ENCODE assay signal across 1 cellular context in the genomic region with DNA sequence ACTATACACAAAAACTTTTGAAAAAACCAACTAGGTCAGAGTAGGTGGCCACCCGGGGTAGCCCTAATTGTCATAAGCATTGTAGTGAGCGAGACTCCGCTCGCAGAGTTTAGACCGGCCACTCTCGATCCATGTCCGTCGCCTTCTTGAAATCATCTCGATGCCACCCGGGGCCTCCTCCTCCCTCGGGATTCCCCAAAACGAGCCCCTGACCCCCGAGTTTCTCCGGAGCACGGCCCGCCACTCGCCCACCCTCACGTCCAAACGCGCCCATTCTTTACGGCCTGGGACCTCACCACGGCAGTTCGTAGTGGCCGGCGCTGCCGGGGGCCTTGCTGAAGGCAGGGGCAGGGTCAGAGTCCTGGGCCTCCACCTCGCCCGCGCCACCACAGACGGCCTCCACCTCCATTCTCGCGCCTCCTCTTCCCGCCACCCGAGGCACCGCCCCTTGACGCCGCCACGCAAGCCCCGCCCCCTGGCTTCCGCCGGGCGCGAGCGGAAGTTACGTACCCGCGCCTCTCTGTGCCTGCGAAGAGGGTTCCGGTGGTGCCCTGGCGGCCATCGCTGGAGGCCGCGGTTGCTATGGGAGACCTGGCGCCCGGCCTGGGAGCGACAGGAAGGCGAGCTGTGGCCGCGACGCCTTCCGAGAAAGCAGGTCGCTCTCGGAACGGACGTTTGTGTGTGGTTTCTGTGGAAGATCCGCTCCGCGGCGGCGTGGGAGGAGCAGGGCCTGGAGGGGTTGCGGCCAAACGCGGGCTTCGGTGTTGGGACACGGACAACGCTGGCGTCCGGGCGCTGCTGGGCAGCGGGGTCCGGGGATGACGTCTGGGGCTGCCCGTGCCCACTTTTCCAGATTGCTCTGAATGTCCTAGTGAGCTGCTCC.
TF ChIP-seq lines count a peak whose summit lies in the region.

A gene (minus strand): TSS at position 425 of the 883 bp plus-strand sequence. CDS start 16 bp downstream, at position 409.

TF ChIP-seq in HepG2, 621 proteins besides CTCF, POLR2A, EP300 and RAD21 (continued from another document and continues in another):
- TF ChIP-seq SMARCC2 (IDR thresholded peaks at IDR 0.05), result no peak
- peak; percentile 65 for TF ChIP-seq HCFC1 (IDR thresholded peaks at IDR 0.05; ENCODE audit: low read depth, low read length)
- no peak for TF ChIP-seq RBAK (CRISPR knock-in tag; IDR thresholded peaks at IDR 0.05)
- TF ChIP-seq ZSCAN31 (CRISPR knock-in tag; IDR thresholded peaks at IDR 0.05; ENCODE audit: low read depth), result peak; percentile 90
- TF ChIP-seq KLF16 (CRISPR knock-in tag; IDR thresholded peaks at IDR 0.05), result peak in 1 of 2 experiments; percentile 79; a peak in 1 of 4 replicates
- peak; percentile 59; the same call in 1 of the 2 replicates for TF ChIP-seq ARID2 (CRISPR knock-in tag; IDR thresholded peaks at IDR 0.05; ENCODE audit: borderline replicate concordance)
- no peak for TF ChIP-seq ZNF530 (CRISPR knock-in tag; IDR thresholded peaks at IDR 0.05; ENCODE audit: low read depth)
- no peak for TF ChIP-seq PRPF4 (IDR thresholded peaks at IDR 0.05; ENCODE audit: low read depth, low read length, poor library complexity, severe bottlenecking)
- TF ChIP-seq BCL6 (CRISPR knock-in tag; IDR thresholded peaks at IDR 0.05), result peak; percentile 61
- TF ChIP-seq DPF2 (CRISPR knock-in tag; IDR thresholded peaks at IDR 0.05; ENCODE audit: borderline replicate concordance, low read depth), result peak; percentile 44; the same call in 1 of the 2 replicates
- peak; percentile 88 for TF ChIP-seq PAWR (CRISPR knock-in tag; IDR thresholded peaks at IDR 0.05; ENCODE audit: borderline replicate concordance)
- peak; percentile 79; the same call in 1 of the 2 replicates for TF ChIP-seq MIER3 (CRISPR knock-in tag; IDR thresholded peaks at IDR 0.05; ENCODE audit: borderline replicate concordance)
- 0 out of 2 replicates have a peak, but pooled peaks have one; percentile 28 for TF ChIP-seq GFI1 (CRISPR knock-in tag; IDR thresholded peaks at IDR 0.05; ENCODE audit: borderline replicate concordance)
- peak; percentile 77; the same call in 1 of the 2 replicates for TF ChIP-seq ZNF556 (CRISPR knock-in tag; IDR thresholded peaks at IDR 0.05; ENCODE audit: borderline replicate concordance)
- no peak for TF ChIP-seq ZNF225 (CRISPR knock-in tag; IDR thresholded peaks at IDR 0.05)
- peak; percentile 68; the same call in 1 of the 2 replicates for TF ChIP-seq ZNF775 (CRISPR knock-in tag; IDR thresholded peaks at IDR 0.05; ENCODE audit: borderline replicate concordance)
- TF ChIP-seq ZNF33B (CRISPR knock-in tag; IDR thresholded peaks at IDR 0.05), result peak; percentile 43; the same call in 1 of the 2 replicates
- TF ChIP-seq SNRNP70 (IDR thresholded peaks at IDR 0.05; ENCODE audit: low read depth, low read length), result no peak
- TF ChIP-seq, protein P1, sequence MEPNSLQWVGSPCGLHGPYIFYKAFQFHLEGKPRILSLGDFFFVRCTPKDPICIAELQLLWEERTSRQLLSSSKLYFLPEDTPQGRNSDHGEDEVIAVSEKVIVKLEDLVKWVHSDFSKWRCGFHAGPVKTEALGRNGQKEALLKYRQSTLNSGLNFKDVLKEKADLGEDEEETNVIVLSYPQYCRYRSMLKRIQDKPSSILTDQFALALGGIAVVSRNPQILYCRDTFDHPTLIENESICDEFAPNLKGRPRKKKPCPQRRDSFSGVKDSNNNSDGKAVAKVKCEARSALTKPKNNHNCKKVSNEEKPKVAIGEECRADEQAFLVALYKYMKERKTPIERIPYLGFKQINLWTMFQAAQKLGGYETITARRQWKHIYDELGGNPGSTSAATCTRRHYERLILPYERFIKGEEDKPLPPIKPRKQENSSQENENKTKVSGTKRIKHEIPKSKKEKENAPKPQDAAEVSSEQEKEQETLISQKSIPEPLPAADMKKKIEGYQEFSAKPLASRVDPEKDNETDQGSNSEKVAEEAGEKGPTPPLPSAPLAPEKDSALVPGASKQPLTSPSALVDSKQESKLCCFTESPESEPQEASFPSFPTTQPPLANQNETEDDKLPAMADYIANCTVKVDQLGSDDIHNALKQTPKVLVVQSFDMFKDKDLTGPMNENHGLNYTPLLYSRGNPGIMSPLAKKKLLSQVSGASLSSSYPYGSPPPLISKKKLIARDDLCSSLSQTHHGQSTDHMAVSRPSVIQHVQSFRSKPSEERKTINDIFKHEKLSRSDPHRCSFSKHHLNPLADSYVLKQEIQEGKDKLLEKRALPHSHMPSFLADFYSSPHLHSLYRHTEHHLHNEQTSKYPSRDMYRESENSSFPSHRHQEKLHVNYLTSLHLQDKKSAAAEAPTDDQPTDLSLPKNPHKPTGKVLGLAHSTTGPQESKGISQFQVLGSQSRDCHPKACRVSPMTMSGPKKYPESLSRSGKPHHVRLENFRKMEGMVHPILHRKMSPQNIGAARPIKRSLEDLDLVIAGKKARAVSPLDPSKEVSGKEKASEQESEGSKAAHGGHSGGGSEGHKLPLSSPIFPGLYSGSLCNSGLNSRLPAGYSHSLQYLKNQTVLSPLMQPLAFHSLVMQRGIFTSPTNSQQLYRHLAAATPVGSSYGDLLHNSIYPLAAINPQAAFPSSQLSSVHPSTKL (CRISPR knock-in tag; IDR thresholded peaks at IDR 0.05), result peak; percentile 35; the same call in 1 of the 2 replicates
- TF ChIP-seq JARID2 (CRISPR knock-in tag; IDR thresholded peaks at IDR 0.05; ENCODE audit: insufficient replicate concordance), result peak; percentile 48
- TF ChIP-seq TGIF2 (CRISPR knock-in tag; IDR thresholded peaks at IDR 0.05), result no peak
- TF ChIP-seq ZBTB8A (CRISPR knock-in tag; IDR thresholded peaks at IDR 0.05; ENCODE audit: borderline replicate concordance, low read depth), result no peak; the same call in 1 of the 2 replicates
- TF ChIP-seq ZNF720 (CRISPR knock-in tag; IDR thresholded peaks at IDR 0.05), result no peak
- TF ChIP-seq KLF11 (CRISPR knock-in tag; IDR thresholded peaks at IDR 0.05), result peak; percentile 75; the same call in 1 of the 2 replicates
- no peak; the same call in 1 of the 2 replicates for TF ChIP-seq ZNF773 (CRISPR knock-in tag; IDR thresholded peaks at IDR 0.05; ENCODE audit: borderline replicate concordance)
- TF ChIP-seq ZNF10 (CRISPR knock-in tag; IDR thresholded peaks at IDR 0.05; ENCODE audit: borderline replicate concordance, low read depth), result no peak
- no peak for TF ChIP-seq ZNF296 (CRISPR knock-in tag; conservative IDR thresholded peaks at IDR 0.05)
- peak; percentile 50 for TF ChIP-seq AHR (CRISPR knock-in tag; IDR thresholded peaks at IDR 0.05)
- peak; percentile 47; the same call in 1 of the 2 replicates for TF ChIP-seq CBX5 (CRISPR knock-in tag; IDR thresholded peaks at IDR 0.05; ENCODE audit: borderline replicate concordance)
- TF ChIP-seq CC2D1A (CRISPR knock-in tag; IDR thresholded peaks at IDR 0.05), result no peak
- TF ChIP-seq CBX2 (IDR thresholded peaks at IDR 0.05; ENCODE audit: low read depth, low read length), result no peak
- no peak for TF ChIP-seq CBX2 (CRISPR knock-in tag; IDR thresholded peaks at IDR 0.05; ENCODE audit: low read depth)
- TF ChIP-seq, protein P2, sequence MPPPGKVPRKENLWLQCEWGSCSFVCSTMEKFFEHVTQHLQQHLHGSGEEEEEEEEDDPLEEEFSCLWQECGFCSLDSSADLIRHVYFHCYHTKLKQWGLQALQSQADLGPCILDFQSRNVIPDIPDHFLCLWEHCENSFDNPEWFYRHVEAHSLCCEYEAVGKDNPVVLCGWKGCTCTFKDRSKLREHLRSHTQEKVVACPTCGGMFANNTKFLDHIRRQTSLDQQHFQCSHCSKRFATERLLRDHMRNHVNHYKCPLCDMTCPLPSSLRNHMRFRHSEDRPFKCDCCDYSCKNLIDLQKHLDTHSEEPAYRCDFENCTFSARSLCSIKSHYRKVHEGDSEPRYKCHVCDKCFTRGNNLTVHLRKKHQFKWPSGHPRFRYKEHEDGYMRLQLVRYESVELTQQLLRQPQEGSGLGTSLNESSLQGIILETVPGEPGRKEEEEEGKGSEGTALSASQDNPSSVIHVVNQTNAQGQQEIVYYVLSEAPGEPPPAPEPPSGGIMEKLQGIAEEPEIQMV (CRISPR knock-in tag; IDR thresholded peaks at IDR 0.05; ENCODE audit: low read depth), result peak; percentile 46; the same call in 1 of the 2 replicates
- TF ChIP-seq, protein P3, sequence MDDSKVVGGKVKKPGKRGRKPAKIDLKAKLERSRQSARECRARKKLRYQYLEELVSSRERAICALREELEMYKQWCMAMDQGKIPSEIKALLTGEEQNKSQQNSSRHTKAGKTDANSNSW (CRISPR knock-in tag; IDR thresholded peaks at IDR 0.05; ENCODE audit: borderline replicate concordance), result no peak
- peak; percentile 71 for TF ChIP-seq RXRB (CRISPR knock-in tag; IDR thresholded peaks at IDR 0.05; ENCODE audit: borderline replicate concordance)
- TF ChIP-seq, protein P4, sequence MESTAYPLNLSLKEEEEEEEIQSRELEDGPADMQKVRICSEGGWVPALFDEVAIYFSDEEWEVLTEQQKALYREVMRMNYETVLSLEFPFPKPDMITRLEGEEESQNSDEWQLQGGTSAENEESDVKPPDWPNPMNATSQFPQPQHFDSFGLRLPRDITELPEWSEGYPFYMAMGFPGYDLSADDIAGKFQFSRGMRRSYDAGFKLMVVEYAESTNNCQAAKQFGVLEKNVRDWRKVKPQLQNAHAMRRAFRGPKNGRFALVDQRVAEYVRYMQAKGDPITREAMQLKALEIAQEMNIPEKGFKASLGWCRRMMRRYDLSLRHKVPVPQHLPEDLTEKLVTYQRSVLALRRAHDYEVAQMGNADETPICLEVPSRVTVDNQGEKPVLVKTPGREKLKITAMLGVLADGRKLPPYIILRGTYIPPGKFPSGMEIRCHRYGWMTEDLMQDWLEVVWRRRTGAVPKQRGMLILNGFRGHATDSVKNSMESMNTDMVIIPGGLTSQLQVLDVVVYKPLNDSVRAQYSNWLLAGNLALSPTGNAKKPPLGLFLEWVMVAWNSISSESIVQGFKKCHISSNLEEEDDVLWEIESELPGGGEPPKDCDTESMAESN (CRISPR knock-in tag; conservative IDR thresholded peaks at IDR 0.05), result no peak; the same call in none of the 2 replicates
- TF ChIP-seq GATAD2A (CRISPR knock-in tag; IDR thresholded peaks at IDR 0.05), result peak; percentile 63
- TF ChIP-seq, protein P5, sequence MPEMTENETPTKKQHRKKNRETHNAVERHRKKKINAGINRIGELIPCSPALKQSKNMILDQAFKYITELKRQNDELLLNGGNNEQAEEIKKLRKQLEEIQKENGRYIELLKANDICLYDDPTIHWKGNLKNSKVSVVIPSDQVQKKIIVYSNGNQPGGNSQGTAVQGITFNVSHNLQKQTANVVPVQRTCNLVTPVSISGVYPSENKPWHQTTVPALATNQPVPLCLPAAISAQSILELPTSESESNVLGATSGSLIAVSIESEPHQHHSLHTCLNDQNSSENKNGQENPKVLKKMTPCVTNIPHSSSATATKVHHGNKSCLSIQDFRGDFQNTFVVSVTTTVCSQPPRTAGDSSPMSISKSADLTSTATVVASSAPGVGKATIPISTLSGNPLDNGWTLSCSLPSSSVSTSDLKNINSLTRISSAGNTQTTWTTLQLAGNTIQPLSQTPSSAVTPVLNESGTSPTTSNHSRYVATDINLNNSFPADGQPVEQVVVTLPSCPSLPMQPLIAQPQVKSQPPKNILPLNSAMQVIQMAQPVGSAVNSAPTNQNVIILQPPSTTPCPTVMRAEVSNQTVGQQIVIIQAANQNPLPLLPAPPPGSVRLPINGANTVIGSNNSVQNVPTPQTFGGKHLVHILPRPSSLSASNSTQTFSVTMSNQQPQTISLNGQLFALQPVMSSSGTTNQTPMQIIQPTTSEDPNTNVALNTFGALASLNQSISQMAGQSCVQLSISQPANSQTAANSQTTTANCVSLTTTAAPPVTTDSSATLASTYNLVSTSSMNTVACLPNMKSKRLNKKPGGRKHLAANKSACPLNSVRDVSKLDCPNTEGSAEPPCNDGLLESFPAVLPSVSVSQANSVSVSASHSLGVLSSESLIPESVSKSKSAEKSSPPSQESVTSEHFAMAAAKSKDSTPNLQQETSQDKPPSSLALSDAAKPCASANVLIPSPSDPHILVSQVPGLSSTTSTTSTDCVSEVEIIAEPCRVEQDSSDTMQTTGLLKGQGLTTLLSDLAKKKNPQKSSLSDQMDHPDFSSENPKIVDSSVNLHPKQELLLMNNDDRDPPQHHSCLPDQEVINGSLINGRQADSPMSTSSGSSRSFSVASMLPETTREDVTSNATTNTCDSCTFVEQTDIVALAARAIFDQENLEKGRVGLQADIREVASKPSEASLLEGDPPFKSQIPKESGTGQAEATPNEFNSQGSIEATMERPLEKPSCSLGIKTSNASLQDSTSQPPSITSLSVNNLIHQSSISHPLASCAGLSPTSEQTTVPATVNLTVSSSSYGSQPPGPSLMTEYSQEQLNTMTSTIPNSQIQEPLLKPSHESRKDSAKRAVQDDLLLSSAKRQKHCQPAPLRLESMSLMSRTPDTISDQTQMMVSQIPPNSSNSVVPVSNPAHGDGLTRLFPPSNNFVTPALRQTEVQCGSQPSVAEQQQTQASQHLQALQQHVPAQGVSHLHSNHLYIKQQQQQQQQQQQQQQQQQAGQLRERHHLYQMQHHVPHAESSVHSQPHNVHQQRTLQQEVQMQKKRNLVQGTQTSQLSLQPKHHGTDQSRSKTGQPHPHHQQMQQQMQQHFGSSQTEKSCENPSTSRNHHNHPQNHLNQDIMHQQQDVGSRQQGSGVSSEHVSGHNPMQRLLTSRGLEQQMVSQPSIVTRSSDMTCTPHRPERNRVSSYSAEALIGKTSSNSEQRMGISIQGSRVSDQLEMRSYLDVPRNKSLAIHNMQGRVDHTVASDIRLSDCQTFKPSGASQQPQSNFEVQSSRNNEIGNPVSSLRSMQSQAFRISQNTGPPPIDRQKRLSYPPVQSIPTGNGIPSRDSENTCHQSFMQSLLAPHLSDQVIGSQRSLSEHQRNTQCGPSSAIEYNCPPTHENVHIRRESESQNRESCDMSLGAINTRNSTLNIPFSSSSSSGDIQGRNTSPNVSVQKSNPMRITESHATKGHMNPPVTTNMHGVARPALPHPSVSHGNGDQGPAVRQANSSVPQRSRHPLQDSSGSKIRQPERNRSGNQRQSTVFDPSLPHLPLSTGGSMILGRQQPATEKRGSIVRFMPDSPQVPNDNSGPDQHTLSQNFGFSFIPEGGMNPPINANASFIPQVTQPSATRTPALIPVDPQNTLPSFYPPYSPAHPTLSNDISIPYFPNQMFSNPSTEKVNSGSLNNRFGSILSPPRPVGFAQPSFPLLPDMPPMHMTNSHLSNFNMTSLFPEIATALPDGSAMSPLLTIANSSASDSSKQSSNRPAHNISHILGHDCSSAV (CRISPR knock-in tag; IDR thresholded peaks at IDR 0.05; ENCODE audit: borderline replicate concordance), result no peak
- TF ChIP-seq, protein P6, sequence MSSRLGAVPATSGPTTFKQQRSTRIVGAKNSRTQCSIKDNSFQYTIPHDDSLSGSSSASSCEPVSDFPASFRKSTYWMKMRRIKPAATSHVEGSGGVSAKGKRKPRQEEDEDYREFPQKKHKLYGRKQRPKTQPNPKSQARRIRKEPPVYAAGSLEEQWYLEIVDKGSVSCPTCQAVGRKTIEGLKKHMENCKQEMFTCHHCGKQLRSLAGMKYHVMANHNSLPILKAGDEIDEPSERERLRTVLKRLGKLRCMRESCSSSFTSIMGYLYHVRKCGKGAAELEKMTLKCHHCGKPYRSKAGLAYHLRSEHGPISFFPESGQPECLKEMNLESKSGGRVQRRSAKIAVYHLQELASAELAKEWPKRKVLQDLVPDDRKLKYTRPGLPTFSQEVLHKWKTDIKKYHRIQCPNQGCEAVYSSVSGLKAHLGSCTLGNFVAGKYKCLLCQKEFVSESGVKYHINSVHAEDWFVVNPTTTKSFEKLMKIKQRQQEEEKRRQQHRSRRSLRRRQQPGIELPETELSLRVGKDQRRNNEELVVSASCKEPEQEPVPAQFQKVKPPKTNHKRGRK (CRISPR knock-in tag; IDR thresholded peaks at IDR 0.05), result 0 out of 2 replicates have a peak, but pooled peaks have one; percentile 38
- no peak for TF ChIP-seq RARG (CRISPR knock-in tag; IDR thresholded peaks at IDR 0.05; ENCODE audit: low read depth)
- TF ChIP-seq FOXC1 (CRISPR knock-in tag; IDR thresholded peaks at IDR 0.05; ENCODE audit: borderline replicate concordance), result no peak
